ENCODE assay signal across 8 cellular contexts in genomic region chr1:121516279-121516967, GRCh38.
DNase-seq lines count a peak whose midpoint lies in the region; ATAC-seq and TF ChIP-seq lines count a peak whose summit lies in the region.

No MANE protein-coding gene starts in this region.

- in situ Hi-C loops in GM13977 (cut with MboI; ENCODE audit: low pct_unique_long_range_greater_than_20kb, low sequenced_read_pairs, unreplicated experiment): no loop called here

- H3K4me3 ChIP-seq in CD8-positive, alpha-beta memory T cell (ENCODE audit: low read length): peak overlapping the region; percentile 26

- CTCF ChIA-PET in CD8-positive, alpha-beta memory T cell (lab: Charles Lee): interaction anchor here (0.9 to 1.3 kb wide), 4 partner anchors 13 to 419 kb away, joined by 3 to 5 read pairs (median 4); no protein-coding TSS in a partner anchor

- no peaks in the 10 kb centered on the region for H3K27me3 Mint-ChIP-seq in CD8-positive, alpha-beta memory T cell
- no peaks in the 10 kb centered on the region for H3K27me3 Mint-ChIP-seq in IgD-negative memory B cell
- no peaks in the 10 kb centered on the region for H3K27me3 Mint-ChIP-seq in activated T-cell treated with anti-CD3 and anti-CD28 coated beads, Interleukin-2, amount 50 U/mL, for 4 hours (ENCODE audit: low read depth)
- H3K27me3 Mint-ChIP-seq in progenitor cell of endocrine pancreas: no peaks in the 10 kb centered on the region

- no peaks in the 10 kb centered on the region for H3K36me3 ChIP-seq in CD8-positive, alpha-beta memory T cell (ENCODE audit: insufficient read depth, low read length)

- H3K4me1 ChIP-seq in CD8-positive, alpha-beta memory T cell (ENCODE audit: insufficient read depth, low read length): peaks cover 41% of the 10 kb centered on the region

- peak; percentile 1 to 72 (median 58) for DNase-seq in CD8-positive, alpha-beta memory T cell
- no peak for DNase-seq in activated T-cell treated with anti-CD3 and anti-CD28 coated beads, Interleukin-2, amount 50 U/mL, for 4 hours
- peak; percentile 15 for DNase-seq in stimulated activated CD4-positive, alpha-beta T cell treated with anti-CD3 and anti-CD28 coated beads, Interleukin-4, amount 100 ng/mL, for 24 hours
- no peak for DNase-seq in GM13977 (ENCODE audit: low spot score)
- no peak for DNase-seq in DMS53 treated with DMSO at 0.1 percent for 48 hours (lab: John Stamatoyannopoulos, UW; ENCODE audit: unreplicated experiment)
- DNase-seq in progenitor cell of endocrine pancreas (ENCODE audit: low spot score, unreplicated experiment): no peak

- peak overlapping the region; percentile 76 to 97 (median 80) for H3K4me3 Mint-ChIP-seq in CD8-positive, alpha-beta memory T cell
- H3K4me3 Mint-ChIP-seq in IgD-negative memory B cell (peak overlapping the region; percentile 39 to 88 (median 82)), progenitor cell of endocrine pancreas (ENCODE audit: low read depth) (no peak overlapping the region)
- H3K4me3 Mint-ChIP-seq in activated T-cell treated with anti-CD3 and anti-CD28 coated beads, Interleukin-2, amount 50 U/mL, for 4 hours: peak overlapping the region; percentile 63

- TF ChIP-seq CTCF in GM13977 (IDR thresholded peaks at IDR 0.05; ENCODE audit: extremely low read depth, insufficient read depth, missing control alignments) (no peak), progenitor cell of endocrine pancreas (IDR thresholded peaks at IDR 0.05; ENCODE audit: unreplicated experiment) (no peak)

- H3K4me1 Mint-ChIP-seq in CD8-positive, alpha-beta memory T cell: peaks cover 70 to 75% (median 72%) of the 10 kb centered on the region in 3 donors
- H3K4me1 Mint-ChIP-seq in IgD-negative memory B cell (peaks cover 17 to 29% (median 22%) of the 10 kb centered on the region in 3 donors), progenitor cell of endocrine pancreas (ENCODE audit: low read depth) (peaks cover 19% of the 10 kb centered on the region)
- H3K4me1 Mint-ChIP-seq in activated T-cell treated with anti-CD3 and anti-CD28 coated beads, Interleukin-2, amount 50 U/mL, for 4 hours (ENCODE audit: low read depth): peaks cover 55% of the 10 kb centered on the region

- no peaks in the 10 kb centered on the region for H3K9me3 ChIP-seq in CD8-positive, alpha-beta memory T cell (ENCODE audit: low read length)

- H3K27me3 ChIP-seq in CD8-positive, alpha-beta memory T cell (ENCODE audit: insufficient read depth, low read length, poor library complexity, severe bottlenecking): no peaks in the 10 kb centered on the region

- H3K27ac ChIP-seq in CD8-positive, alpha-beta memory T cell (ENCODE audit: low read depth, low read length): peak overlapping the region; percentile 0

- no peaks in the 10 kb centered on the region for H3K9me3 Mint-ChIP-seq in CD8-positive, alpha-beta memory T cell
- H3K9me3 Mint-ChIP-seq in IgD-negative memory B cell: no peaks in the 10 kb centered on the region
- H3K9me3 Mint-ChIP-seq in activated T-cell treated with anti-CD3 and anti-CD28 coated beads, Interleukin-2, amount 50 U/mL, for 4 hours: peaks cover 7% of the 10 kb centered on the region
- H3K9me3 Mint-ChIP-seq in progenitor cell of endocrine pancreas (ENCODE audit: low read depth): peaks cover 4% of the 10 kb centered on the region

- H3K27ac Mint-ChIP-seq in CD8-positive, alpha-beta memory T cell: peak overlapping the region; percentile 73 to 97 (median 90)
- H3K27ac Mint-ChIP-seq in IgD-negative memory B cell: peak overlapping the region; percentile 1 to 86 (median 34)
- H3K27ac Mint-ChIP-seq in progenitor cell of endocrine pancreas: no peak overlapping the region

- POLR2A ChIA-PET in CD8-positive, alpha-beta memory T cell (lab: Charles Lee): interaction anchor here (0.6 to 1.0 kb wide), 2 partner anchors 15 to 57 kb away, joined by 3 to 8 read pairs; no protein-coding TSS in a partner anchor

- peaks cover 0 to 12% (median 4%) of the 10 kb centered on the region in 3 donors for H3K36me3 Mint-ChIP-seq in CD8-positive, alpha-beta memory T cell
- H3K36me3 Mint-ChIP-seq in IgD-negative memory B cell (no peaks in the 10 kb centered on the region), progenitor cell of endocrine pancreas (ENCODE audit: insufficient read depth) (no peaks in the 10 kb centered on the region)
- peaks cover 5% of the 10 kb centered on the region for H3K36me3 Mint-ChIP-seq in activated T-cell treated with anti-CD3 and anti-CD28 coated beads, Interleukin-2, amount 50 U/mL, for 4 hours (ENCODE audit: insufficient read depth)

- ATAC-seq in GM21423 (IDR thresholded peaks at IDR 0.05; ENCODE audit: unreplicated experiment): peak; percentile 83
- ATAC-seq in activated T-cell treated with anti-CD3 and anti-CD28 coated beads, Interleukin-2, amount 50 U/mL, for 4 hours: peak in 1 of 2 donors; percentile 23

Comparison
In these comparisons a context has a peak if more than half of its experiments do, and no peak if none do; other contexts are left out.
1. DNase-seq: peak in CD8-positive, alpha-beta memory T cell (5 of 5) and stimulated activated CD4-positive, alpha-beta T cell treated with anti-CD3 and anti-CD28 coated beads, Interleukin-4, amount 100 ng/mL, for 24 hours (single experiment); none in activated T-cell treated with anti-CD3 and anti-CD28 coated beads, Interleukin-2, amount 50 U/mL, for 4 hours (single experiment), GM13977 (single experiment), DMS53 treated with DMSO at 0.1 percent for 48 hours (single experiment) and progenitor cell of endocrine pancreas (single experiment).